In the genomic region with DNA sequence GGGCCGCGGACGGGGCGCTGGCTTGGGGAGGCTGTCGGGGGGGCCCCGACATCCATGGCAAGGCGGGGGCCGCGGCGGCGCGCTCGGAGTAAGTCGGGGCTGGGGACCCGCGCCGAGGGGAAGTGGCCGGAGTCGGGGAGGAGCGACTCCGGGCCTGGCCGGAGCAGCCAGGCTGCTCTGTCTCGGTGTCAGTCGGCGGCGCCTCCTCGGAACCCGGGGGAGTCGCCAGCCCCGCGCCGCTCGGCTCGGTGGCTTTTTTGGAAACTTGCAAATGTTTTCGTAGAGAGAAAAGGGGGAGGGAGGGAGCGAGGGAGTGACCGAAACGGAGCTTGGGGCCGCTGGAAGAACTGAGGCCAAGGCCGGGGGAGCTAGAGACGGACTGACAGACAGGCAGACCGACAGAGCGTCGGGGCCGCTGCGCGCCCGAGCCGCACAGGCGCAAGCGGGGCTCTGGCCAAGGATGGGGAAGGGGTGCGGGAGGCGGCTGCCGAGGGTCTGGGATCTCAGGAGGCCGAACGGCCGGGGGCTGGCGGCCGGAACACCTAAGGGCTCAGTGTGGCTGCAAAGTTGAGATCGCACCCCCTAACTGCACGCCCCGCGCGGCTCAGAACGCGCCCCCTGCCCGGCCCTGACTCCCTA, we compare ENCODE assay signal across 8 cellular contexts. TPM values are rescaled to one million over a fixed set of nuclear protein-coding genes. Genes with fewer than 3 reads are reported as not detected.
DNase-seq lines count a peak whose midpoint lies in the region; ATAC-seq, FAIRE-seq and TF ChIP-seq lines count a peak whose summit lies in the region.

No MANE protein-coding gene starts in this region.

- no peak for FAIRE-seq in kidney (lab: Jason Lieb, UNC)

- H3K9me3 Mint-ChIP-seq in stimulated activated naive CD8-positive, alpha-beta T cell treated with anti-CD3 and anti-CD28 coated beads, Interleukin-15, amount 100 ng/mL, for 72 hours = no peaks in the 10 kb centered on the region

- TF ChIP-seq CTCF in kidney (IDR thresholded peaks at IDR 0.05; ENCODE audit: borderline replicate concordance, extremely low read depth, insufficient read depth) = no peak

- peak overlapping the region; percentile 80 to 91 for H3K9ac ChIP-seq in kidney (ENCODE audit: low read length in 2 of 2)

- H3K79me2 ChIP-seq in ACC112 (ENCODE audit: control insufficient read depth, insufficient read depth, low read length, unreplicated experiment) = no peaks in the 10 kb centered on the region

- H3K27me3 Mint-ChIP-seq in stimulated activated naive CD8-positive, alpha-beta T cell treated with anti-CD3 and anti-CD28 coated beads, Interleukin-15, amount 100 ng/mL, for 72 hours = peaks cover 81% of the 10 kb centered on the region

- no peaks in the 10 kb centered on the region for H3K36me3 ChIP-seq in ACC112 (ENCODE audit: insufficient read depth, low read length)
- H3K36me3 ChIP-seq in HAP-1 (replicated peaks) = no peaks in the 10 kb centered on the region
- H3K36me3 ChIP-seq in kidney (ENCODE audit: control insufficient read depth in 1 of 2, insufficient read depth in 2 of 2, low read length in 2 of 2) = no peaks in the 10 kb centered on the region

- H3K9me3 ChIP-seq in HAP-1 (no peaks in the 10 kb centered on the region), kidney (ENCODE audit: control insufficient read depth in 1 of 2, low read length in 2 of 2) (no peaks in the 10 kb centered on the region)

- H3K4me3 ChIP-seq in ACC112 (ENCODE audit: low read depth, low read length) (peak overlapping the region; percentile 75), HAP-1 (peak overlapping the region; percentile 51), kidney (ENCODE audit: low read length in 2 of 2) (peak overlapping the region; percentile 65 to 79)

- in situ Hi-C loops in HAP-1 (cut with MboI; ENCODE audit: low sequenced_read_pairs) = no loop called here

- H3K27me3 ChIP-seq in ACC112 (ENCODE audit: insufficient read depth, low read length) = peaks cover 53% of the 10 kb centered on the region
- H3K27me3 ChIP-seq in HAP-1 (ENCODE audit: low read depth) = no peaks in the 10 kb centered on the region

- H3K27ac ChIP-seq in ACC112 (ENCODE audit: low read depth, low read length) (no peak overlapping the region), kidney (ENCODE audit: low read depth in 2 of 2, low read length in 2 of 2) (peak overlapping the region; percentile 96 to 100)

- H2AFZ ChIP-seq in ACC112 (ENCODE audit: low read length, unreplicated experiment) = peak overlapping the region; percentile 87

- no peak overlapping the region for H3K27ac Mint-ChIP-seq in stimulated activated naive CD8-positive, alpha-beta T cell treated with anti-CD3 and anti-CD28 coated beads, Interleukin-15, amount 100 ng/mL, for 72 hours

- H3K4me3 Mint-ChIP-seq in stimulated activated naive CD8-positive, alpha-beta T cell treated with anti-CD3 and anti-CD28 coated beads, Interleukin-15, amount 100 ng/mL, for 72 hours = peak overlapping the region; percentile 75 to 79

- peaks cover 7% of the 10 kb centered on the region for H3K4me1 ChIP-seq in ACC112 (ENCODE audit: control insufficient read depth, insufficient read depth, low read length, unreplicated experiment)
- H3K4me1 ChIP-seq in HAP-1 = peaks cover 21% of the 10 kb centered on the region
- peaks cover 17 to 40% of the 10 kb centered on the region in 2 donors for H3K4me1 ChIP-seq in kidney (ENCODE audit: control insufficient read depth in 1 of 2, insufficient read depth in 1 of 2, low read depth in 1 of 2, low read length in 2 of 2)

- peaks cover 24% of the 10 kb centered on the region for H3K4me1 Mint-ChIP-seq in stimulated activated naive CD8-positive, alpha-beta T cell treated with anti-CD3 and anti-CD28 coated beads, Interleukin-15, amount 100 ng/mL, for 72 hours

- intact Hi-C loops in kidney (cut with DNase I) = no loop called here

- peak; percentile 35 for ATAC-seq in stimulated activated naive CD8-positive, alpha-beta T cell treated with anti-CD3 and anti-CD28 coated beads, Interleukin-15, amount 100 ng/mL, for 72 hours
- ATAC-seq in GM18858 (IDR thresholded peaks at IDR 0.05; ENCODE audit: unreplicated experiment) = no peak

- DNase-seq in HAP-1 (ENCODE audit: low spot score in 2 of 2) = peak; percentile 25 to 61
- peak; percentile 51 for DNase-seq in astrocyte of the hippocampus (ENCODE audit: low read depth, low spot score)
- DNase-seq in kidney = no peak
- DNase-seq in stimulated activated naive CD8-positive, alpha-beta T cell treated with anti-CD3 and anti-CD28 coated beads, Interleukin-15, amount 100 ng/mL, for 72 hours = no peak
- no peak for DNase-seq in HPDE6-E6E7 (ENCODE audit: extremely low spot score)
- no peak for DNase-seq in LoVo (ENCODE audit: low spot score)

RNA-seq across cellular contexts. Expression of a gene that starts 5.0 kb away (rescaled TPM):
- total RNA-seq in kidney = 286 TPM
- 1,885 TPM for polyA plus RNA-seq in kidney (ENCODE audit: insufficient read depth, low read depth, low replicate concordance)

RNA-seq across cellular contexts. Expression of a gene that starts 19.3 kb away (rescaled TPM):
- total RNA-seq in kidney = 41.3 TPM
- polyA plus RNA-seq in kidney (ENCODE audit: insufficient read depth, low read depth, low replicate concordance) = 81.9 TPM

Comparison
In these comparisons a context has a peak if more than half of its experiments do, and no peak if none do; other contexts are left out.
1. DNase-seq: peak in HAP-1 (2 of 2) and astrocyte of the hippocampus (single experiment); none in kidney (single experiment), stimulated activated naive CD8-positive, alpha-beta T cell treated with anti-CD3 and anti-CD28 coated beads, Interleukin-15, amount 100 ng/mL, for 72 hours (0 of 2), HPDE6-E6E7 (single experiment) and LoVo (single experiment).
2. Peak in every context shown above with its lines, with median percentiles within 50 percentile points of each other: H3K4me3 ChIP-seq.